20 cellular contexts compared by ENCODE assay signal in the genomic region with DNA sequence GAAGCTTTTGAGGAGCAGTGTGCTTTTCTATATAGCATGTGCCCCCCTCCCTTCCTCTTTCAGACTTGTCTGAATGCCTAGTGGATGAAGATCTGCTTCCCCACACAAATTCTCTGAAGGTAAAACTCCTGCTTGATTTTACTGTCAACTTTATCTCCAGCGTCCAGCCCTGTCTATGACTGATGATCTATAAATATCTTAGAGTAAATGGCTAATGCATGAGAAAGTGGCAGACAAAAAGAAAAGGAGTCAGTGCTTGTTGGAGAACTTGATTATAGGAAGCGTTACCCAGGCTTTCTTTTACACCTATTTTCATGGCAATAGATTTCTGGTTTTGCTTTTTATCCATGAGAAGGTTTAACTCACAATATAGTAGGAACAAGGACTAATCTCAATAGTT.
DNase-seq lines count a peak whose midpoint lies in the region; ATAC-seq and TF ChIP-seq lines count a peak whose summit lies in the region.
"Had no signal": no experiment of that assay in that cellular context is flagged by ENCODE, and none has a peak within 500 bp of the region (broad histone marks: within the 10 kb centered on the region; RNA-seq: fewer than 3 reads in every experiment).

No MANE protein-coding gene starts in this region.

- CTCF ChIA-PET in A673 (lab: Charles Lee) = no interaction called here

- H3F3A ChIP-seq in smooth muscle cell (ENCODE audit: low read depth) = no peaks in the 10 kb centered on the region

- H3K27ac ChIP-seq in cardiac muscle cell (peak overlapping the region; percentile 69), right cardiac atrium (ENCODE audit: low read length) (no peak overlapping the region), smooth muscle cell (ENCODE audit: low read depth) (peak overlapping the region; percentile 18), A673 (ENCODE audit: low read depth, low read length, poor library complexity, severe bottlenecking) (no peak overlapping the region)
- H3K27ac ChIP-seq: C4-2B, GM23248 had no signal

- ATAC-seq in right cardiac atrium (no peak), esophagus mucosa (peak; percentile 19)
- ATAC-seq: CD8-positive, alpha-beta T cell had no signal

- no peaks in the 10 kb centered on the region for H4K20me1 ChIP-seq in smooth muscle cell (ENCODE audit: low read depth)

- H3K9ac ChIP-seq in smooth muscle cell (ENCODE audit: low read depth) = no peak overlapping the region
- H3K9ac ChIP-seq: GM23248 had no signal

- 47% methylated on average over 2 of the region's 2 CpGs for WGBS in right cardiac atrium
- 68% methylated on average over 2 of the region's 2 CpGs for WGBS in smooth muscle cell (ENCODE audit: low lambda C conversion rate)

- no peaks in the 10 kb centered on the region for H3K79me2 ChIP-seq in smooth muscle cell (ENCODE audit: low read depth)

- intact Hi-C loops in right cardiac atrium (cut with DNase I) (no loop called here), A673 (cut with micrococcal nuclease; ENCODE audit: unreplicated experiment) (no loop called here)

- H3K9me3 ChIP-seq in cardiac muscle cell (ENCODE audit: low read depth) (no peaks in the 10 kb centered on the region), right cardiac atrium (ENCODE audit: control insufficient read depth, low read length) (no peaks in the 10 kb centered on the region), smooth muscle cell (replicated peaks; ENCODE audit: low read depth) (no peaks in the 10 kb centered on the region), A673 (ENCODE audit: low read depth, low read length, poor library complexity, severe bottlenecking) (peaks cover 39% of the 10 kb centered on the region)
- H3K9me3 ChIP-seq: Caco-2 had no signal

- peak overlapping the region; percentile 8 for H3K4me2 ChIP-seq in smooth muscle cell

- H3K4me3 ChIP-seq in cardiac muscle cell (no peak overlapping the region), right cardiac atrium (ENCODE audit: low read length) (no peak overlapping the region), smooth muscle cell (no peak overlapping the region), A673 (ENCODE audit: low read depth, low read length, poor library complexity, severe bottlenecking) (no peak overlapping the region)
- H3K4me3 ChIP-seq: GM23248 had no signal

- no peak for TF ChIP-seq CTCF in cardiac muscle cell (IDR thresholded peaks at IDR 0.05; ENCODE audit: low read depth, low read length)
- no peak for TF ChIP-seq CTCF in smooth muscle cell (IDR thresholded peaks at IDR 0.05; ENCODE audit: borderline replicate concordance, insufficient read depth, poor library complexity, severe bottlenecking)
- TF ChIP-seq CTCF in A673 (conservative IDR thresholded peaks at IDR 0.05; ENCODE audit: low read depth, low read length) = no peak

- DNase-seq in cardiac muscle cell (ENCODE audit: low read depth in 1 of 2, low spot score in 1 of 2) (peak in 1 of 2 donors; percentile 36), right cardiac atrium (no peak), NCI-H748 treated with DMSO at 0.1 percent for 48 hours (lab: John Stamatoyannopoulos, UW) (peak; percentile 62), smooth muscle cell (lab: John Stamatoyannopoulos, UW; ENCODE audit: unreplicated experiment) (no peak), DMS114 treated with DMSO at 0.1 percent for 48 hours (lab: John Stamatoyannopoulos, UW; ENCODE audit: unreplicated experiment) (no peak), A673 (ENCODE audit: low spot score) (no peak)
- DNase-seq: Caco-2; CD8-positive, alpha-beta T cell; DMS 273 treated with DMSO at 0.1 percent for 48 hours; GM23248; H7; KBM-7; NCI-H1694; NCI-H2171 treated with DMSO at 0.1 percent for 48 hours; NK-92 treated with Interleukin-12 subunit alpha and Interleukin-12 subunit beta, amount 100 ng/mL, for 24 hours; RPMI8226; SHP77 treated with DMSO at 0.1 percent for 48 hours; T-helper 1 cell had no signal

- POLR2A ChIA-PET in A673 (lab: Charles Lee; ENCODE audit: low non-redundant PET) = no interaction called here

- BruUV-seq in A673 (replicated peaks; lab: Mats Ljungman, UMichigan) = no TSS peak

- H2AFZ ChIP-seq in smooth muscle cell (ENCODE audit: low read depth) = no peak overlapping the region
- H2AFZ ChIP-seq: GM23248 had no signal

- no peaks in the 10 kb centered on the region for H3K36me3 ChIP-seq in cardiac muscle cell
- no peaks in the 10 kb centered on the region for H3K36me3 ChIP-seq in smooth muscle cell (ENCODE audit: low read depth)
- H3K36me3 ChIP-seq in A673 (ENCODE audit: insufficient read depth, low read length, poor library complexity, severe bottlenecking) = no peaks in the 10 kb centered on the region

- H3K27me3 ChIP-seq in cardiac muscle cell (no peaks in the 10 kb centered on the region), right cardiac atrium (ENCODE audit: control insufficient read depth, insufficient read depth) (no peaks in the 10 kb centered on the region), smooth muscle cell (ENCODE audit: low read depth) (no peaks in the 10 kb centered on the region), A673 (replicated peaks; ENCODE audit: insufficient read depth, low read depth, low read length, poor library complexity) (no peaks in the 10 kb centered on the region)

- H3K4me1 ChIP-seq in cardiac muscle cell (ENCODE audit: low read depth) = peaks cover 16% of the 10 kb centered on the region
- H3K4me1 ChIP-seq in right cardiac atrium (ENCODE audit: control insufficient read depth, insufficient read depth, low read length) = peaks cover 1% of the 10 kb centered on the region
- H3K4me1 ChIP-seq in smooth muscle cell (ENCODE audit: low read depth) = no peaks in the 10 kb centered on the region
- no peaks in the 10 kb centered on the region for H3K4me1 ChIP-seq in A673 (ENCODE audit: insufficient read depth, low read length, poor library complexity, severe bottlenecking)
- H3K4me1 ChIP-seq: Caco-2 had no signal

Comparison
In these comparisons a context has a peak if more than half of its experiments do, and no peak if none do; other contexts are left out.
1. H3K27ac ChIP-seq: peak in cardiac muscle cell (single experiment) and smooth muscle cell (single experiment); none in right cardiac atrium (single experiment) and A673 (single experiment).